In genomic region chr13:110106726-110107125, GRCh38 we compare ENCODE assay signal across 16 cellular contexts.
DNase-seq lines count a peak whose midpoint lies in the region; TF ChIP-seq lines count a peak whose summit lies in the region.
"Had no signal": no experiment of that assay in that cellular context is flagged by ENCODE, and none has a peak within 500 bp of the region (broad histone marks: within the 10 kb centered on the region; RNA-seq: fewer than 3 reads in every experiment).

No MANE protein-coding gene starts in this region.

- DNase-seq in KBM-7 (peak; percentile 8), chondrocyte (ENCODE audit: low spot score) (no peak), kidney tubule cell (ENCODE audit: low spot score) (peak; percentile 40), testis (peak; percentile 64), neural progenitor cell (ENCODE audit: low spot score) (no peak), dedifferentiated amniotic fluid mesenchymal stem cell (ENCODE audit: extremely low spot score) (no peak)
- no peak for DNase-seq in T-helper 2 cell treated with Interferon-gamma antibody and Interleukin-4, amounts not matched to agents 5 μg/mL and 100 μg/mL, for 36 hours (ENCODE audit: low spot score)
- DNase-seq: activated CD4-positive, alpha-beta T cell treated with anti-CD3 and anti-CD28 coated beads, Interleukin-2, amount 50 U/mL, for 48 hours; activated gamma-delta T cell; central memory CD4-positive, alpha-beta T cell; MM.1S; NCI-H446 treated with DMSO at 0.1 percent for 48 hours; PC-9; stimulated activated CD4-positive, alpha-beta T cell treated with anti-CD3 and anti-CD28 coated beads, Interleukin-4, amount 100 ng/mL, for 24 hours; stimulated activated naive CD8-positive, alpha-beta T cell treated with anti-CD3 and anti-CD28 coated beads, Interleukin-15, amount 100 ng/mL, for 72 hours; T-helper 2 cell had no signal

- H3K9me3 Mint-ChIP-seq in chondrocyte (ENCODE audit: low read depth) (peaks cover 6% of the 10 kb centered on the region), neural progenitor cell (no peaks in the 10 kb centered on the region)
- no peaks in the 10 kb centered on the region for H3K9me3 Mint-ChIP-seq in T-helper 2 cell treated with Interferon-gamma antibody and Interleukin-4, amounts not matched to agents 5 μg/mL and 100 μg/mL, for 36 hours

- H3K27me3 ChIP-seq in testis (no peaks in the 10 kb centered on the region), neural progenitor cell (no peaks in the 10 kb centered on the region)

- H3K27me3 Mint-ChIP-seq in chondrocyte (ENCODE audit: low read depth) (no peaks in the 10 kb centered on the region), neural progenitor cell (ENCODE audit: insufficient read depth, low read depth) (peaks cover 11% of the 10 kb centered on the region)
- H3K27me3 Mint-ChIP-seq in T-helper 2 cell treated with Interferon-gamma antibody and Interleukin-4, amounts not matched to agents 5 μg/mL and 100 μg/mL, for 36 hours (ENCODE audit: low read depth) = no peaks in the 10 kb centered on the region
- H3K27me3 Mint-ChIP-seq: stimulated activated naive CD8-positive, alpha-beta T cell treated with anti-CD3 and anti-CD28 coated beads, Interleukin-15, amount 100 ng/mL, for 72 hours had no signal

- no peak overlapping the region for H3K9ac ChIP-seq in neural progenitor cell

- in situ Hi-C loops in KBM-7 (cut with MboI; ENCODE audit: low pct_unique_long_range_greater_than_20kb, low sequenced_read_pairs) = loop anchor here (25.0 kb wide), 2 partner anchors 944 to 1144 kb away; no protein-coding TSS in a partner anchor

- H3K27ac Mint-ChIP-seq in chondrocyte (ENCODE audit: unreplicated experiment) = peak overlapping the region; percentile 69
- no peak overlapping the region for H3K27ac Mint-ChIP-seq in T-helper 2 cell treated with Interferon-gamma antibody and Interleukin-4, amounts not matched to agents 5 μg/mL and 100 μg/mL, for 36 hours
- H3K27ac Mint-ChIP-seq in neural progenitor cell = no peak overlapping the region
- H3K27ac Mint-ChIP-seq: stimulated activated naive CD8-positive, alpha-beta T cell treated with anti-CD3 and anti-CD28 coated beads, Interleukin-15, amount 100 ng/mL, for 72 hours had no signal

- H3K4me1 ChIP-seq in testis (no peaks in the 10 kb centered on the region), neural progenitor cell (peaks cover 9% of the 10 kb centered on the region)

- H3K4me3 Mint-ChIP-seq in chondrocyte (ENCODE audit: unreplicated experiment) (no peak overlapping the region), neural progenitor cell (no peak overlapping the region)
- H3K4me3 Mint-ChIP-seq in T-helper 2 cell treated with Interferon-gamma antibody and Interleukin-4, amounts not matched to agents 5 μg/mL and 100 μg/mL, for 36 hours = no peak overlapping the region
- H3K4me3 Mint-ChIP-seq: stimulated activated naive CD8-positive, alpha-beta T cell treated with anti-CD3 and anti-CD28 coated beads, Interleukin-15, amount 100 ng/mL, for 72 hours had no signal

- H3K9me3 ChIP-seq in testis (no peaks in the 10 kb centered on the region), neural progenitor cell (ENCODE audit: low read depth) (no peaks in the 10 kb centered on the region)

- H3K4me3 ChIP-seq in testis (no peak overlapping the region), neural progenitor cell (no peak overlapping the region)
- H3K4me3 ChIP-seq: PC-9 had no signal

- H3K4me2 ChIP-seq in neural progenitor cell = no peak overlapping the region
- H3K4me2 ChIP-seq: PC-9 had no signal

- peaks cover 16% of the 10 kb centered on the region for H3F3A ChIP-seq in neural progenitor cell (ENCODE audit: low read depth)

- no peaks in the 10 kb centered on the region for H4K20me1 ChIP-seq in neural progenitor cell (ENCODE audit: low read depth)

- H3K36me3 ChIP-seq in testis (ENCODE audit: low read depth, missing control alignments) = no peaks in the 10 kb centered on the region
- no peaks in the 10 kb centered on the region for H3K36me3 ChIP-seq in neural progenitor cell

- no peak for TF ChIP-seq POLR2A in testis (IDR thresholded peaks at IDR 0.05)

- H3K4me1 Mint-ChIP-seq in chondrocyte (ENCODE audit: low read depth) (peaks cover 31% of the 10 kb centered on the region), neural progenitor cell (peaks cover 8% of the 10 kb centered on the region)
- H3K4me1 Mint-ChIP-seq in T-helper 2 cell treated with Interferon-gamma antibody and Interleukin-4, amounts not matched to agents 5 μg/mL and 100 μg/mL, for 36 hours (ENCODE audit: low read depth) = no peaks in the 10 kb centered on the region
- H3K4me1 Mint-ChIP-seq: stimulated activated naive CD8-positive, alpha-beta T cell treated with anti-CD3 and anti-CD28 coated beads, Interleukin-15, amount 100 ng/mL, for 72 hours had no signal

- H3K27ac ChIP-seq in testis = no peak overlapping the region
- H3K27ac ChIP-seq in neural progenitor cell = no peak overlapping the region
- H3K27ac ChIP-seq: PC-9 had no signal

- no peak for TF ChIP-seq CTCF in chondrocyte (IDR thresholded peaks at IDR 0.05)
- TF ChIP-seq CTCF in testis (IDR thresholded peaks at IDR 0.05) = no peak
- no peak for TF ChIP-seq CTCF in neural progenitor cell (IDR thresholded peaks at IDR 0.05)

- H3K36me3 Mint-ChIP-seq in chondrocyte (ENCODE audit: low read depth) (no peaks in the 10 kb centered on the region), neural progenitor cell (no peaks in the 10 kb centered on the region)
- no peaks in the 10 kb centered on the region for H3K36me3 Mint-ChIP-seq in T-helper 2 cell treated with Interferon-gamma antibody and Interleukin-4, amounts not matched to agents 5 μg/mL and 100 μg/mL, for 36 hours (ENCODE audit: low read depth)

- intact Hi-C loops in testis (cut with DNase I; ENCODE audit: low total_unique reads) = no loop called here

- 65 to 83% methylated on average over 7 of the region's 7 CpGs for WGBS in testis, 2 donors

- H2AFZ ChIP-seq in neural progenitor cell (replicated peaks) = no peak overlapping the region
- H2AFZ ChIP-seq: PC-9 had no signal

- no peaks in the 10 kb centered on the region for H3K79me2 ChIP-seq in neural progenitor cell (ENCODE audit: low read depth)

Comparison
In these comparisons a context has a peak if more than half of its experiments do, and no peak if none do; other contexts are left out.
1. DNase-seq: peak in KBM-7 (single experiment), kidney tubule cell (single experiment) and testis (single experiment); none in chondrocyte (single experiment), T-helper 2 cell treated with Interferon-gamma antibody and Interleukin-4, amounts not matched to agents 5 μg/mL and 100 μg/mL, for 36 hours (single experiment), neural progenitor cell (single experiment) and dedifferentiated amniotic fluid mesenchymal stem cell (single experiment).